Comparison of ENCODE assay signal across 12 cellular contexts in the genomic region with DNA sequence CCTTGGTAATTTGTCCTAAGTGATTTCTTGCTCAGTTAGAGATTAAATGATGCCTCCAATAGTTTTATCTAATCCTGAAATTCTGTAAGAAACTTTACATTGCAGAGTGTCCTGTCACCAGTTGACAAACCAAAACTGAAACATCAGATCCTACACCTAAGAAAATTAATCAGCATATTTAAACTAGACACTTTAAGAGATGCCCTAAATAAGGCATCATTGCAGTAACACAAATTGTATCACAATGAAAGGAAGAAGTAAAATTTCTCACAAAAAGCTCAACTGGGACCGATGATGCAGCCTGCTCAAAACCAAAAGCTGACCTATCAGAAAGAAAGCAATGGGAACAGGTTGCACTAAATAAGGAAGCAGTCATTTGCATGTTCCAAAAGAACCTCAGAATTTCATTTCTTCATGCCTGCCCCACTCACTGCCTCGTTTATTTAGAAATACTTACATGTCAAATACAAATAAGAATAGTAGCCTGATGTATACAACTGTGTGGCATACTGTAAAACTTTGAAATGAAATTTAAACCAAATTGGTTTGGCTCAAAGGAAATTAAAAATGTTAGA. TPM values are rescaled to one million over a fixed set of nuclear protein-coding genes. Genes with fewer than 3 reads are reported as not detected.
A peak's percentile ranks its signal among the peaks of the same experiment; 100 is the strongest.
DNase-seq lines count a peak whose midpoint lies in the region; ATAC-seq lines count a peak whose summit lies in the region.
"Had no signal": no experiment of that assay in that cellular context is flagged by ENCODE, and none has a peak within 500 bp of the region (broad histone marks: within the 10 kb centered on the region; RNA-seq: fewer than 3 reads in every experiment).

No MANE protein-coding gene starts in this region.

- peak overlapping the region; percentile 92 for H3K27ac Mint-ChIP-seq in activated CD8-positive, alpha-beta memory T cell treated with anti-CD3 and anti-CD28 coated beads, Interleukin-2, amount 10 ng/mL, durations not matched to agents 7 days and 5 days
- H3K27ac Mint-ChIP-seq in T-cell: peak overlapping the region; percentile 89 to 94
- peak overlapping the region; percentile 50 to 98 (median 82) for H3K27ac Mint-ChIP-seq in naive thymus-derived CD8-positive, alpha-beta T cell
- H3K27ac Mint-ChIP-seq: mesothelial cell of epicardium had no signal

- CTCF ChIA-PET in activated CD8-positive, alpha-beta memory T cell treated with anti-CD3 and anti-CD28 coated beads, Interleukin-2, amount 10 ng/mL, durations not matched to agents 7 days and 5 days (lab: Charles Lee): interaction anchor here (0.9 kb wide), 1 partner anchor 9 kb away, joined by 4 read pairs; no protein-coding TSS in a partner anchor
- CTCF ChIA-PET in T-cell (lab: Charles Lee): interaction anchor here in 1 of 2 donors (0.7 kb wide), 1 partner anchor 778 kb away, joined by 3 read pairs; no protein-coding TSS in a partner anchor

- peak; percentile 28 for ATAC-seq in activated CD8-positive, alpha-beta memory T cell treated with anti-CD3 and anti-CD28 coated beads, Interleukin-2, amount 10 ng/mL, durations not matched to agents 7 days and 5 days
- peak; percentile 41 for ATAC-seq in GM21529 (IDR thresholded peaks at IDR 0.05; ENCODE audit: unreplicated experiment)
- ATAC-seq in T-cell (replicated peaks in 1 of 4): peak in 1 of 4 experiments; percentile 7
- no peak for ATAC-seq in naive thymus-derived CD8-positive, alpha-beta T cell

- no peaks in the 10 kb centered on the region for H3K27me3 Mint-ChIP-seq in activated CD8-positive, alpha-beta memory T cell treated with anti-CD3 and anti-CD28 coated beads, Interleukin-2, amount 10 ng/mL, durations not matched to agents 7 days and 5 days
- H3K27me3 Mint-ChIP-seq in T-cell: no peaks in the 10 kb centered on the region
- H3K27me3 Mint-ChIP-seq in naive thymus-derived CD8-positive, alpha-beta T cell: no peaks in the 10 kb centered on the region

- no peak for DNase-seq in activated CD8-positive, alpha-beta memory T cell treated with anti-CD3 and anti-CD28 coated beads, Interleukin-2, amount 10 ng/mL, durations not matched to agents 7 days and 5 days
- DNase-seq in activated CD8-positive, alpha-beta memory T cell treated with anti-CD3 and anti-CD28 coated beads for 24 hours: no peak
- no peak for DNase-seq in T-cell
- DNase-seq in naive thymus-derived CD8-positive, alpha-beta T cell: no peak
- no peak for DNase-seq in NCI-H2029 treated with DMSO at 0.1 percent for 48 hours (lab: John Stamatoyannopoulos, UW)
- no peak for DNase-seq in SKM-1 (lab: John Stamatoyannopoulos, UW; ENCODE audit: unreplicated experiment)
- DNase-seq in kidney tubule cell (ENCODE audit: low spot score): no peak
- DNase-seq: activated gamma-delta T cell, DMS 273 treated with DMSO at 0.1 percent for 48 hours, RPMI8226 had no signal

- H3K4me3 Mint-ChIP-seq in activated CD8-positive, alpha-beta memory T cell treated with anti-CD3 and anti-CD28 coated beads, Interleukin-2, amount 10 ng/mL, durations not matched to agents 7 days and 5 days: peak overlapping the region; percentile 71
- H3K4me3 Mint-ChIP-seq in T-cell: peak overlapping the region; percentile 56 to 70 (median 66)
- H3K4me3 Mint-ChIP-seq in naive thymus-derived CD8-positive, alpha-beta T cell: peak overlapping the region; percentile 7 to 98 (median 66)
- H3K4me3 Mint-ChIP-seq: mesothelial cell of epicardium had no signal

- peaks cover 2% of the 10 kb centered on the region for H3K9me3 Mint-ChIP-seq in activated CD8-positive, alpha-beta memory T cell treated with anti-CD3 and anti-CD28 coated beads, Interleukin-2, amount 10 ng/mL, durations not matched to agents 7 days and 5 days (ENCODE audit: low read depth)
- no peaks in the 10 kb centered on the region for H3K9me3 Mint-ChIP-seq in T-cell
- H3K9me3 Mint-ChIP-seq in naive thymus-derived CD8-positive, alpha-beta T cell: no peaks in the 10 kb centered on the region
- H3K9me3 Mint-ChIP-seq: mesothelial cell of epicardium had no signal

- peaks cover 20% of the 10 kb centered on the region for H3K36me3 Mint-ChIP-seq in activated CD8-positive, alpha-beta memory T cell treated with anti-CD3 and anti-CD28 coated beads, Interleukin-2, amount 10 ng/mL, durations not matched to agents 7 days and 5 days
- H3K36me3 Mint-ChIP-seq in T-cell: peaks cover 3% of the 10 kb centered on the region
- peaks cover 0 to 11% (median 7%) of the 10 kb centered on the region in 3 donors for H3K36me3 Mint-ChIP-seq in naive thymus-derived CD8-positive, alpha-beta T cell
- H3K36me3 Mint-ChIP-seq: mesothelial cell of epicardium had no signal

- H3K4me1 Mint-ChIP-seq in activated CD8-positive, alpha-beta memory T cell treated with anti-CD3 and anti-CD28 coated beads, Interleukin-2, amount 10 ng/mL, durations not matched to agents 7 days and 5 days: peaks cover 78% of the 10 kb centered on the region
- peaks cover 88 to 91% (median 90%) of the 10 kb centered on the region in 3 donors for H3K4me1 Mint-ChIP-seq in T-cell
- peaks cover 34 to 98% (median 78%) of the 10 kb centered on the region in 4 donors for H3K4me1 Mint-ChIP-seq in naive thymus-derived CD8-positive, alpha-beta T cell

- POLR2A ChIA-PET in T-cell (lab: Charles Lee): interaction anchor here (0.6 to 1.0 kb wide), 6 partner anchors 9 to 737 kb away, joined by 3 to 4 read pairs (median 3); no protein-coding TSS in a partner anchor
- POLR2A ChIA-PET in naive thymus-derived CD8-positive, alpha-beta T cell (lab: Charles Lee): interaction anchor here (1.0 to 1.1 kb wide), 3 partner anchors 11 to 14 kb away, joined by 3 to 4 read pairs (median 4); a partner anchor contains a TSS

RNA-seq across cellular contexts. Expression of a gene that starts 12.1 kb away (rescaled TPM):
- 10 to 100 TPM; 24.1 to 28.8 TPM for total RNA-seq in activated CD8-positive, alpha-beta memory T cell treated with anti-CD3 and anti-CD28 coated beads, Interleukin-2, amount 10 ng/mL, durations not matched to agents 7 days and 5 days
- 10 to 100 TPM; 71.4 to 81.4 (median 75.2) TPM for total RNA-seq in T-cell
- 10 to 100 TPM; 84.8 to 99.2 TPM for total RNA-seq in naive thymus-derived CD8-positive, alpha-beta T cell
- polyA plus RNA-seq in naive thymus-derived CD8-positive, alpha-beta T cell: 10 to 100 TPM in 2 of 3 donors, 1 to 10 TPM in 1; 6.5 to 17.1 (median 12.5) TPM

Comparison
In these comparisons a context has a peak if more than half of its experiments do, and no peak if none do; other contexts are left out.
1. ATAC-seq: peak in activated CD8-positive, alpha-beta memory T cell treated with anti-CD3 and anti-CD28 coated beads, Interleukin-2, amount 10 ng/mL, durations not matched to agents 7 days and 5 days (single experiment) and GM21529 (single experiment); none in naive thymus-derived CD8-positive, alpha-beta T cell (0 of 2).
2. Peak in every context shown above with its lines, with median percentiles within 50 percentile points of each other: H3K27ac Mint-ChIP-seq and H3K4me3 Mint-ChIP-seq.